ENCODE assay signal across 19 cellular contexts in the genomic region with DNA sequence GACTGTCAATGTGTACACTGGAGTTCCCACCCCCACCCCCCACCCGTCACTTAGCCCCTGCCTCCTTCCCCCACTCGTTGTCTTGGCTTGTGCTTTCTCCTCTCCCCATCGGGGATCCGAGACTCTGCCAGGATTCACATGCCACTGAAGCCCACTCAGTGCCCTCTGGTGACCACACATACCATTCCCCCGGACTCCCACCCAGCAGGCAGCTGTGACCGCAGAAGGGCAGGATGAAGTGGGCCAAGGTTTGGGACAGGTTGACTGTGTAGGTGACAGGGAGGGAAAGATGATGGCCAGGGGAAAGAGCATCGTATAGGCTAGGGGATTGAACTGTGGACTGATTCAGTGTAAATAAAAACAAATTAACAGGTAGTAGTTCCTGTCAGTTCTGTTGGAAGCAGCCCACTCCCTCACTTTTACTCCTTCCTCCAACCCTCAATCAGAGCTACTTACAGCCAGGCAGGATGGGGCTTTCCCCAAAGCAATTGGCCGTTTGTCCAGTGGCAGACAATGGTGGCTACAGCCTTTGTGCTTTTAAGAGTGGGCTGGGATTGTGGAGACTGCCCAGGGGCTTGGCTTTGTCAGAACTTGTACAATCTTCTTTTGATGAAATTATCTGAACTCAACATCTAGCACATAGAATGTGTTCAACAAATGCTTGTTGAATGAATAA.
"Had no signal": no experiment of that assay in that cellular context is flagged by ENCODE, and none has a peak within 500 bp of the region (broad histone marks: within the 10 kb centered on the region; RNA-seq: fewer than 3 reads in every experiment).

No MANE protein-coding gene starts in this region.

- H3K27me3 ChIP-seq: body of pancreas, neutrophil, pancreas, transverse colon, uterus had no signal

- H3K4me1 ChIP-seq: body of pancreas, lower lobe of right lung, pancreas, psoas muscle, transverse colon, uterus had no signal

- DNase-seq: activated CD4-positive, alpha-beta T cell treated with anti-CD3 and anti-CD28 coated beads for 4 hours; activated CD4-positive, alpha-beta T cell treated with anti-CD3 and anti-CD28 coated beads, Interleukin-2, amount 50 U/mL, for 48 hours; activated CD4-positive, CD25-positive, alpha-beta regulatory T cell; activated effector memory CD4-positive, alpha-beta T cell treated with anti-CD3 and anti-CD28 coated beads, Interleukin-2, amount 50 U/mL, for 16 hours; activated naive CD4-positive, alpha-beta T cell treated with anti-CD3 and anti-CD28 coated beads, Interleukin-2, amount 10 ng/mL, durations not matched to agents 7 days and 5 days; body of pancreas; effector memory CD4-positive, alpha-beta T cell; foreskin melanocyte; lower lobe of right lung; natural killer cell; pancreas; stimulated activated CD4-positive, alpha-beta T cell treated with anti-CD3 and anti-CD28 coated beads, Interleukin-1b, Interleukin-23, amount 100 ng/mL, for 48 hours; T-helper 9 cell; transverse colon; uterus had no signal

- H3K27ac Mint-ChIP-seq: activated naive CD4-positive, alpha-beta T cell treated with anti-CD3 and anti-CD28 coated beads, Interleukin-2, amount 10 ng/mL, durations not matched to agents 7 days and 5 days; natural killer cell had no signal

- H3K4me3 ChIP-seq: body of pancreas, lower lobe of right lung, pancreas, psoas muscle, skin epidermis, transverse colon, uterus had no signal

- H3K36me3 Mint-ChIP-seq: natural killer cell had no signal

- H3K9me3 ChIP-seq: body of pancreas, lower lobe of right lung, neutrophil, pancreas, psoas muscle, transverse colon, uterus had no signal

- H3K27ac ChIP-seq: body of pancreas, lower lobe of right lung, neutrophil, pancreas, psoas muscle, transverse colon, uterus had no signal

- H3K4me3 Mint-ChIP-seq: activated naive CD4-positive, alpha-beta T cell treated with anti-CD3 and anti-CD28 coated beads, Interleukin-2, amount 10 ng/mL, durations not matched to agents 7 days and 5 days; central memory CD8-positive, alpha-beta T cell; natural killer cell had no signal

- H3K9me3 Mint-ChIP-seq: activated naive CD4-positive, alpha-beta T cell treated with anti-CD3 and anti-CD28 coated beads, Interleukin-2, amount 10 ng/mL, durations not matched to agents 7 days and 5 days; central memory CD8-positive, alpha-beta T cell; natural killer cell had no signal

- H3K4me1 Mint-ChIP-seq: central memory CD8-positive, alpha-beta T cell had no signal

- ATAC-seq: body of pancreas, natural killer cell, pancreas had no signal

- H3K36me3 ChIP-seq: neutrophil, pancreas, transverse colon, uterus had no signal

- H3K27me3 Mint-ChIP-seq: activated naive CD4-positive, alpha-beta T cell treated with anti-CD3 and anti-CD28 coated beads, Interleukin-2, amount 10 ng/mL, durations not matched to agents 7 days and 5 days; central memory CD8-positive, alpha-beta T cell had no signal
